22 cellular contexts compared by ENCODE assay signal in the genomic region with DNA sequence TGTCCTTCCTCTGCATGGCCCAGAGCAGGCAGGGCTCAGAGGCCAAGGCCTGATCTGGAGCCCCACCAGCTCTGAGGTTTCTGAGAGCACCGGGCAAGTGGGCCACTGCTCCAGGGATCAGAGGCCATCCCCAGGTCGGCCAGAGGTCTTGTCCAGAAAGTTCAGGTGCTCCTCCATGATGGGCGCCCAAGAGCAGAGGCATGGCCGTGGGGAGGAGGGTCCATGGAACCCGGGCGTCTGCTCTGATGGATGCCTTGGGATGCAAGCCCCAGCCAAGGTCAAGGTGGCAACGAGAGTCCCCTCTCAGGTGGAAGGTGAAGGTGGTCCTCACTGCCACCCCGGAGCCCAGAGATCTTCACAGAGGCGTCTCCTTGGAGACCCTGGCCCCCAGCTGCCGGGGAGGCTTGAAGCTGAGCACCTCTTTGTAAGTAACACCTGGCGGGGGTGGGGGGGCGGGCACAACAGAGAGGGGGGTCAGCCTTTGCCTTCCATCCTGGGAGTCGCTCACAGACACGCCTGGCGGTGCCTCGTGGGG. TPM values are rescaled to one million over a fixed set of nuclear protein-coding genes. Genes with fewer than 3 reads are reported as not detected.
DNase-seq lines count a peak whose midpoint lies in the region; ATAC-seq, FAIRE-seq and TF ChIP-seq lines count a peak whose summit lies in the region.
"Had no signal": no experiment of that assay in that cellular context is flagged by ENCODE, and none has a peak within 500 bp of the region (broad histone marks: within the 10 kb centered on the region; RNA-seq: fewer than 3 reads in every experiment).

No MANE protein-coding gene starts in this region.

- in situ Hi-C loops in HepG2 (cut with HindIII; ENCODE audit: extremely low pct_ligation_motif_present, low pct_unique_long_range_greater_than_20kb), result no loop called here

- intact Hi-C loops in HepG2 (cut with micrococcal nuclease; ENCODE audit: unreplicated experiment), result no loop called here

- no peak overlapping the region for H3K4me3 ChIP-seq in GM06990 (replicated peaks; ENCODE audit: low read depth, low read length)
- H3K4me3 ChIP-seq in neuronal stem cell (ENCODE audit: low read length in 2 of 2), result no peak overlapping the region
- H3K4me3 ChIP-seq in HepG2 (replicated peaks in 1 of 3; ENCODE audit: insufficient read depth in 1 of 3, low read depth in 2 of 3, low read length in 3 of 3), result no peak overlapping the region
- H3K4me3 ChIP-seq: A549, BLaER1, GM23338, K562 had no signal

- peaks cover 5% of the 10 kb centered on the region for H3K36me3 Mint-ChIP-seq in activated T-cell treated with anti-CD3 and anti-CD28 coated beads, Interleukin-2, amount 50 U/mL, for 24 hours (ENCODE audit: low read depth)
- H3K36me3 Mint-ChIP-seq: CD14-positive monocyte had no signal

- no CpG with 5 or more reads among the region's 16 CpGs for WGBS in neuronal stem cell (ENCODE audit: extremely low coverage in 2 of 2, insufficient read length in 2 of 2, insufficient replicate concordance in 1 of 2), 2 donors
- WGBS in HepG2 (ENCODE audit: low lambda C conversion rate), result 96% methylated on average over 4 of the region's 16 CpGs

- DNase-seq in 8988T, result peak; percentile 14
- DNase-seq in GM06990 (ENCODE audit: extremely low read depth, insufficient read length), result peak; percentile 1
- DNase-seq in RWPE1 (ENCODE audit: low spot score), result no peak
- DNase-seq in neuronal stem cell (ENCODE audit: low spot score), result no peak
- no peak for DNase-seq in activated T-cell treated with anti-CD3 and anti-CD28 coated beads, Interleukin-2, amount 50 U/mL, for 24 hours
- no peak for DNase-seq in HepG2 (ENCODE audit: low spot score)
- DNase-seq: AML-193, COR-L47, DMS 273 treated with DMSO at 0.1 percent for 48 hours, DND-41, EL, IMR-90 had no signal

- TF ChIP-seq EP300 in HepG2 (IDR thresholded peaks at IDR 0.05; ENCODE audit: low read depth in 2 of 2, low read length in 2 of 2) (no peak), HepG2 (CRISPR knock-in tag; IDR thresholded peaks at IDR 0.05; ENCODE audit: borderline replicate concordance) (no peak)

- H3K36me3 ChIP-seq in GM06990 (ENCODE audit: control insufficient read depth, insufficient read depth, low read length) (peaks cover 4% of the 10 kb centered on the region), neuronal stem cell (replicated peaks in 1 of 2; ENCODE audit: control insufficient read depth in 2 of 2, insufficient read depth in 2 of 2, low read length in 2 of 2) (peaks cover 16 to 54% of the 10 kb centered on the region in 2 donors), HepG2 (replicated peaks in 1 of 2; ENCODE audit: control insufficient read depth in 1 of 2, insufficient read depth in 2 of 2, low read length in 2 of 2) (peaks cover 3% of the 10 kb centered on the region in 2 experiments; a peak in 2 of 5 replicates)

- no peak overlapping the region for H3K27ac Mint-ChIP-seq in activated T-cell treated with anti-CD3 and anti-CD28 coated beads, Interleukin-2, amount 50 U/mL, for 24 hours
- H3K27ac Mint-ChIP-seq: CD8-positive, alpha-beta T cell; GM23338 had no signal

- H4K8ac ChIP-seq in neuronal stem cell (ENCODE audit: low read depth, low read length), result no peak overlapping the region

- H3K14ac ChIP-seq in neuronal stem cell (ENCODE audit: low read length), result no peak overlapping the region

- H2AFZ ChIP-seq in neuronal stem cell (ENCODE audit: low read length) (no peak overlapping the region), HepG2 (ENCODE audit: low read length) (no peak overlapping the region)
- H2AFZ ChIP-seq: GM23338 had no signal

- no peak for FAIRE-seq in HepG2 (lab: Jason Lieb, UNC)
- FAIRE-seq: A549, H54, K562 had no signal

- H3K79me1 ChIP-seq in neuronal stem cell (ENCODE audit: low read depth, low read length), result peaks cover 23% of the 10 kb centered on the region

- H3K9me3 Mint-ChIP-seq in activated T-cell treated with anti-CD3 and anti-CD28 coated beads, Interleukin-2, amount 50 U/mL, for 24 hours, result no peaks in the 10 kb centered on the region
- H3K9me3 Mint-ChIP-seq: CD14-positive monocyte; CD8-positive, alpha-beta T cell; GM23338 had no signal

- no peak overlapping the region for H2BK120ac ChIP-seq in neuronal stem cell (ENCODE audit: low read depth, low read length)

- CTCF ChIA-PET in RWPE1 (lab: Yijun Ruan, JAX), result interaction anchor here (0.6 to 0.9 kb wide), 2 partner anchors 22 to 266 kb away, joined by 3 to 4 read pairs; no protein-coding TSS in a partner anchor
- CTCF ChIA-PET in HepG2 (lab: Yijun Ruan, JAX; ENCODE audit: low intra/inter-chr PET ratio, low total read pairs), result interaction anchor here (2.0 kb wide), 1 partner anchor 89 kb away, joined by 11 read pairs; a partner anchor contains a TSS

- TF ChIP-seq RAD21 in HepG2 (CRISPR knock-in tag; IDR thresholded peaks at IDR 0.05), result no peak

- no peak overlapping the region for H3K23ac ChIP-seq in neuronal stem cell (ENCODE audit: low read depth, low read length, poor library complexity)

- no peak overlapping the region for H2BK15ac ChIP-seq in neuronal stem cell (ENCODE audit: low read length)

- ATAC-seq in HepG2, result no peak
- ATAC-seq in HG03378 (IDR thresholded peaks at IDR 0.05; ENCODE audit: unreplicated experiment), result no peak
- no peak for ATAC-seq in GM21576 (IDR thresholded peaks at IDR 0.05; ENCODE audit: unreplicated experiment)
- ATAC-seq: K562 had no signal

- H3K27me3 ChIP-seq in GM06990 (replicated peaks; ENCODE audit: control insufficient read depth, insufficient read depth, low read length) (no peaks in the 10 kb centered on the region), neuronal stem cell (ENCODE audit: control insufficient read depth in 3 of 3, insufficient read depth in 3 of 3, low read depth in 1 of 3, low read length in 3 of 3) (no peaks in the 10 kb centered on the region), HepG2 (ENCODE audit: control insufficient read depth in 1 of 2, insufficient read depth in 2 of 2, low read length in 2 of 2) (no peaks in the 10 kb centered on the region)
- H3K27me3 ChIP-seq: BLaER1 had no signal

- BruUV-seq in HepG2 (replicated peaks; lab: Mats Ljungman, UMichigan), result no TSS peak

- H2AK5ac ChIP-seq in neuronal stem cell (ENCODE audit: low read depth, low read length), result peak overlapping the region; percentile 47

- H2BK5ac ChIP-seq in neuronal stem cell (ENCODE audit: low read length), result no peak overlapping the region

- TF ChIP-seq POLR2A in HepG2 (IDR thresholded peaks at IDR 0.05; ENCODE audit: insufficient read depth in 1 of 2, low read depth in 2 of 2, low read length in 2 of 2), result no peak

- H3K4me2 ChIP-seq in neuronal stem cell (ENCODE audit: insufficient read depth, low read length, poor library complexity, severe bottlenecking) (no peak overlapping the region), HepG2 (ENCODE audit: low read depth, low read length) (no peak overlapping the region)
- H3K4me2 ChIP-seq: A549, GM23338 had no signal

- H3K27ac ChIP-seq in RWPE1, result peak overlapping the region; percentile 89
- no peak overlapping the region for H3K27ac ChIP-seq in neuronal stem cell (replicated peaks; ENCODE audit: low read length)
- no peak overlapping the region for H3K27ac ChIP-seq in HepG2 (ENCODE audit: extremely low read length, insufficient read depth, low read length)
- H3K27ac ChIP-seq: A549, BLaER1, HL-60 had no signal

- no peak overlapping the region for H3K18ac ChIP-seq in neuronal stem cell (ENCODE audit: low read length)

- no peak overlapping the region for H2BK12ac ChIP-seq in neuronal stem cell (ENCODE audit: low read length)

- TF ChIP-seq CTCF in GM06990 (IDR thresholded peaks at IDR 0.05; ENCODE audit: insufficient read depth, low read length, poor library complexity, severe bottlenecking) (no peak), RWPE1 (conservative IDR thresholded peaks at IDR 0.05; ENCODE audit: low read depth) (no peak), HepG2 (CRISPR knock-in tag; IDR thresholded peaks at IDR 0.05) (no peak)

- no peak overlapping the region for H3K9ac ChIP-seq in neuronal stem cell (ENCODE audit: low read depth, low read length, poor library complexity)
- H3K9ac ChIP-seq in HepG2 (ENCODE audit: insufficient read depth, low read depth, low read length), result no peak overlapping the region
- H3K9ac ChIP-seq: BLaER1 had no signal

- H3K9me3 ChIP-seq in neuronal stem cell (replicated peaks in 1 of 2; ENCODE audit: control insufficient read depth in 2 of 2, insufficient read depth in 1 of 2, low read depth in 1 of 2, low read length in 2 of 2) (no peaks in the 10 kb centered on the region), HepG2 (ENCODE audit: low read length) (no peaks in the 10 kb centered on the region)
- H3K9me3 ChIP-seq: A549, BLaER1 had no signal

- peaks cover 3% of the 10 kb centered on the region for H3K79me2 ChIP-seq in HepG2 (ENCODE audit: insufficient read depth, low read length)

- POLR2A ChIA-PET in RWPE1 (lab: Yijun Ruan, JAX; ENCODE audit: low non-redundant PET), result interaction anchor here (0.5 kb wide), 1 partner anchor 93 kb away, joined by 5 read pairs; no protein-coding TSS in a partner anchor
- POLR2A ChIA-PET in HepG2 (lab: Yijun Ruan, JAX), result interaction anchor here (0.6 to 1.5 kb wide), 7 partner anchors 8 to 178 kb away, joined by 3 to 5 read pairs (median 3); a partner anchor contains a TSS

- H3K27me3 Mint-ChIP-seq in activated T-cell treated with anti-CD3 and anti-CD28 coated beads, Interleukin-2, amount 50 U/mL, for 24 hours, result peaks cover 1% of the 10 kb centered on the region

- H4K91ac ChIP-seq in neuronal stem cell (ENCODE audit: low read depth, low read length, poor library complexity), result no peak overlapping the region

- H3K4me1 ChIP-seq in neuronal stem cell (ENCODE audit: control insufficient read depth in 2 of 2, insufficient read depth in 1 of 2, low read depth in 1 of 2, low read length in 2 of 2) (peaks cover 7 to 16% of the 10 kb centered on the region in 2 donors), HepG2 (ENCODE audit: insufficient read depth, low read length) (peaks cover 38% of the 10 kb centered on the region)

- no peak overlapping the region for H3K4ac ChIP-seq in neuronal stem cell (ENCODE audit: low read length)

- no peak overlapping the region for H3K4me3 Mint-ChIP-seq in activated T-cell treated with anti-CD3 and anti-CD28 coated beads, Interleukin-2, amount 50 U/mL, for 24 hours
- H3K4me3 Mint-ChIP-seq: CD14-positive monocyte; CD8-positive, alpha-beta T cell; GM23338 had no signal

- H4K20me1 ChIP-seq in HepG2 (ENCODE audit: insufficient read depth, low read length), result no peaks in the 10 kb centered on the region

- H3K4me1 Mint-ChIP-seq in activated T-cell treated with anti-CD3 and anti-CD28 coated beads, Interleukin-2, amount 50 U/mL, for 24 hours (ENCODE audit: low read depth), result peaks cover 10% of the 10 kb centered on the region

RNA-seq across cellular contexts. Expression of a gene that starts 2.0 kb away (rescaled TPM):
- 20.1 TPM for polyA plus RNA-seq in neuronal stem cell (2013, experiment 1 of 2)
- polyA plus RNA-seq in neuronal stem cell (2013, experiment 2 of 2), result 18.8 TPM
- 4.0 and 13.9 TPM in 2 replicates for total RNA-seq in HepG2 (2016; rRNA removed; fragmentation: Illumina TruSeq; extraction: Trizol)
- 7.1 and 8.7 TPM in 2 replicates for total RNA-seq in HepG2 (2016; cell fraction: cytosol; rRNA removed; fragmentation: Illumina TruSeq; extraction: Trizol; ENCODE audit: low read depth)
- total RNA-seq in HepG2 (2016; cell fraction: insoluble cytoplasmic fraction; rRNA removed; fragmentation: Illumina TruSeq; extraction: Trizol), result 4.1 and 13.9 TPM in 2 replicates
- 4.4 and 4.6 TPM in 2 replicates for total RNA-seq in HepG2 (2016; cell fraction: membrane; rRNA removed; fragmentation: Illumina TruSeq; extraction: Trizol)
- 23.1 and 23.7 TPM in 2 replicates for total RNA-seq in HepG2 (2016; cell fraction: nucleus; rRNA removed; fragmentation: Illumina TruSeq; extraction: Trizol)
- polyA plus RNA-seq in HepG2 (2011; rRNA removed), result 14.9 and 19.7 TPM in 2 replicates
- 1.8 and 3.9 TPM in 2 replicates for polyA plus RNA-seq in HepG2 (2011; cell fraction: cytosol; rRNA removed)
- 257 and 366 TPM in 2 replicates for polyA plus RNA-seq in HepG2 (2011; cell fraction: nucleus; rRNA removed)
- 15.0 and 23.8 TPM in 2 replicates for polyA plus RNA-seq in HepG2 (2012)
- 0.86 TPM in 2 replicates for polyA plus RNA-seq in HepG2 (2016; cell fraction: cytosol; fragmentation: Illumina TruSeq; extraction: Trizol; ENCODE audit: low read depth)
- 3.2 and 5.7 TPM in 2 replicates for polyA plus RNA-seq in HepG2 (2016; cell fraction: insoluble cytoplasmic fraction; fragmentation: Illumina TruSeq; extraction: Trizol; ENCODE audit: low read depth)
- polyA plus RNA-seq in HepG2 (2016; cell fraction: membrane; fragmentation: Illumina TruSeq; extraction: Trizol; ENCODE audit: low read depth), result 2.1 TPM in 2 replicates
- 72.4 and 82.8 TPM in 2 replicates for polyA plus RNA-seq in HepG2 (2016; cell fraction: nucleus; fragmentation: Illumina TruSeq; extraction: Trizol; ENCODE audit: insufficient read depth, low read depth)
- polyA minus RNA-seq in HepG2 (2011; rRNA and poly(A)+ RNA removed; ENCODE audit: low replicate concordance), result 7.7 and 20.9 TPM in 2 replicates
- 3.9 and 4.2 TPM in 2 replicates for polyA minus RNA-seq in HepG2 (2011; cell fraction: cytosol; rRNA and poly(A)+ RNA removed)
- polyA minus RNA-seq in HepG2 (2011; cell fraction: nucleus; rRNA and poly(A)+ RNA removed), result 34.9 and 37.9 TPM in 2 replicates

RNA-seq across cellular contexts. Expression of a gene that starts 8.3 kb away (rescaled TPM):
- 12.1 TPM for polyA plus RNA-seq in neuronal stem cell (2013, experiment 1 of 2)
- 12.1 TPM for polyA plus RNA-seq in neuronal stem cell (2013, experiment 2 of 2)
- 5.8 and 15.7 TPM in 2 replicates for total RNA-seq in HepG2 (2016; rRNA removed; fragmentation: Illumina TruSeq; extraction: Trizol)
- 3.8 and 4.4 TPM in 2 replicates for total RNA-seq in HepG2 (2016; cell fraction: cytosol; rRNA removed; fragmentation: Illumina TruSeq; extraction: Trizol; ENCODE audit: low read depth)
- total RNA-seq in HepG2 (2016; cell fraction: insoluble cytoplasmic fraction; rRNA removed; fragmentation: Illumina TruSeq; extraction: Trizol), result 4.6 and 17.4 TPM in 2 replicates
- 4.6 and 5.1 TPM in 2 replicates for total RNA-seq in HepG2 (2016; cell fraction: membrane; rRNA removed; fragmentation: Illumina TruSeq; extraction: Trizol)
- total RNA-seq in HepG2 (2016; cell fraction: nucleus; rRNA removed; fragmentation: Illumina TruSeq; extraction: Trizol), result 23.1 and 29.5 TPM in 2 replicates
- polyA plus RNA-seq in HepG2 (2011; rRNA removed), result 14.6 and 23.7 TPM in 2 replicates
- polyA plus RNA-seq in HepG2 (2011; cell fraction: cytosol; rRNA removed), result 2.6 and 4.8 TPM in 2 replicates
- 276 and 340 TPM in 2 replicates for polyA plus RNA-seq in HepG2 (2011; cell fraction: nucleus; rRNA removed)
- 13.4 and 15.8 TPM in 2 replicates for polyA plus RNA-seq in HepG2 (2012)
- 0.95 and 1.2 TPM in 2 replicates for polyA plus RNA-seq in HepG2 (2016; cell fraction: cytosol; fragmentation: Illumina TruSeq; extraction: Trizol; ENCODE audit: low read depth)
- polyA plus RNA-seq in HepG2 (2016; cell fraction: insoluble cytoplasmic fraction; fragmentation: Illumina TruSeq; extraction: Trizol; ENCODE audit: low read depth), result 3.6 and 4.4 TPM in 2 replicates
- 0.86 and 2.1 TPM in 2 replicates for polyA plus RNA-seq in HepG2 (2016; cell fraction: membrane; fragmentation: Illumina TruSeq; extraction: Trizol; ENCODE audit: low read depth)
- polyA plus RNA-seq in HepG2 (2016; cell fraction: nucleus; fragmentation: Illumina TruSeq; extraction: Trizol; ENCODE audit: insufficient read depth, low read depth), result 62.8 and 72.9 TPM in 2 replicates
- 11.6 and 16.8 TPM in 2 replicates for polyA minus RNA-seq in HepG2 (2011; rRNA and poly(A)+ RNA removed; ENCODE audit: low replicate concordance)
- polyA minus RNA-seq in HepG2 (2011; cell fraction: cytosol; rRNA and poly(A)+ RNA removed), result 2.7 and 4.0 TPM in 2 replicates
- 32.9 and 40.9 TPM in 2 replicates for polyA minus RNA-seq in HepG2 (2011; cell fraction: nucleus; rRNA and poly(A)+ RNA removed)

RNA-seq across cellular contexts. Expression of a gene that starts 8.4 kb away (rescaled TPM):
- 28.8 TPM for polyA plus RNA-seq in neuronal stem cell (2013, experiment 1 of 2)
- 28.1 TPM for polyA plus RNA-seq in neuronal stem cell (2013, experiment 2 of 2)
- total RNA-seq in HepG2 (2016; rRNA removed; fragmentation: Illumina TruSeq; extraction: Trizol), result 15.0 and 23.3 TPM in 2 replicates
- total RNA-seq in HepG2 (2016; cell fraction: cytosol; rRNA removed; fragmentation: Illumina TruSeq; extraction: Trizol; ENCODE audit: low read depth), result 25.0 and 26.8 TPM in 2 replicates
- 15.4 and 25.6 TPM in 2 replicates for total RNA-seq in HepG2 (2016; cell fraction: insoluble cytoplasmic fraction; rRNA removed; fragmentation: Illumina TruSeq; extraction: Trizol)
- 43.0 and 45.2 TPM in 2 replicates for total RNA-seq in HepG2 (2016; cell fraction: membrane; rRNA removed; fragmentation: Illumina TruSeq; extraction: Trizol)
- 20.3 and 23.6 TPM in 2 replicates for total RNA-seq in HepG2 (2016; cell fraction: nucleus; rRNA removed; fragmentation: Illumina TruSeq; extraction: Trizol)
- 22.2 and 22.8 TPM in 2 replicates for polyA plus RNA-seq in HepG2 (2011; rRNA removed)
- 12.9 and 20.7 TPM in 2 replicates for polyA plus RNA-seq in HepG2 (2011; cell fraction: cytosol; rRNA removed)
- 115 and 151 TPM in 2 replicates for polyA plus RNA-seq in HepG2 (2011; cell fraction: nucleus; rRNA removed)
- polyA plus RNA-seq in HepG2 (2012), result 6.9 and 10.9 TPM in 2 replicates
- 27.8 and 28.1 TPM in 2 replicates for polyA plus RNA-seq in HepG2 (2016; cell fraction: cytosol; fragmentation: Illumina TruSeq; extraction: Trizol; ENCODE audit: low read depth)
- 14.6 and 16.4 TPM in 2 replicates for polyA plus RNA-seq in HepG2 (2016; cell fraction: insoluble cytoplasmic fraction; fragmentation: Illumina TruSeq; extraction: Trizol; ENCODE audit: low read depth)
- polyA plus RNA-seq in HepG2 (2016; cell fraction: membrane; fragmentation: Illumina TruSeq; extraction: Trizol; ENCODE audit: low read depth), result 37.0 and 38.8 TPM in 2 replicates
- 56.9 and 60.1 TPM in 2 replicates for polyA plus RNA-seq in HepG2 (2016; cell fraction: nucleus; fragmentation: Illumina TruSeq; extraction: Trizol; ENCODE audit: insufficient read depth, low read depth)
- 16.5 and 18.7 TPM in 2 replicates for polyA minus RNA-seq in HepG2 (2011; rRNA and poly(A)+ RNA removed; ENCODE audit: low replicate concordance)
- 5.1 and 9.2 TPM in 2 replicates for polyA minus RNA-seq in HepG2 (2011; cell fraction: cytosol; rRNA and poly(A)+ RNA removed)
- polyA minus RNA-seq in HepG2 (2011; cell fraction: nucleus; rRNA and poly(A)+ RNA removed), result 25.6 and 25.8 TPM in 2 replicates

RNA-seq across cellular contexts. Expression of a gene that starts 17.1 kb away (rescaled TPM):
- polyA plus RNA-seq in neuronal stem cell (2013, experiment 1 of 2), result 4.0 TPM
- 3.6 TPM for polyA plus RNA-seq in neuronal stem cell (2013, experiment 2 of 2)
- 0.15 TPM in 1 of 2 replicates, not detected in the other for total RNA-seq in HepG2 (2016; rRNA removed; fragmentation: Illumina TruSeq; extraction: Trizol)
- total RNA-seq in HepG2 (2016; cell fraction: cytosol; rRNA removed; fragmentation: Illumina TruSeq; extraction: Trizol; ENCODE audit: low read depth), result not detected in 2 replicates
- total RNA-seq in HepG2 (2016; cell fraction: insoluble cytoplasmic fraction; rRNA removed; fragmentation: Illumina TruSeq; extraction: Trizol), result 0.12 and 0.15 TPM in 2 replicates
- 0.10 and 0.19 TPM in 2 replicates for total RNA-seq in HepG2 (2016; cell fraction: membrane; rRNA removed; fragmentation: Illumina TruSeq; extraction: Trizol)
- 0.28 TPM in 1 of 2 replicates, not detected in the other for total RNA-seq in HepG2 (2016; cell fraction: nucleus; rRNA removed; fragmentation: Illumina TruSeq; extraction: Trizol)
- 0.17 and 0.46 TPM in 2 replicates for polyA plus RNA-seq in HepG2 (2011; rRNA removed)
- 0.13 and 0.19 TPM in 2 replicates for polyA plus RNA-seq in HepG2 (2011; cell fraction: cytosol; rRNA removed)
- polyA plus RNA-seq in HepG2 (2011; cell fraction: nucleus; rRNA removed), result 1.9 TPM in 2 replicates
- 0.21 TPM in 1 of 2 replicates, not detected in the other for polyA plus RNA-seq in HepG2 (2012)
- 0.05 and 0.07 TPM in 2 replicates for polyA plus RNA-seq in HepG2 (2016; cell fraction: cytosol; fragmentation: Illumina TruSeq; extraction: Trizol; ENCODE audit: low read depth)
- polyA plus RNA-seq in HepG2 (2016; cell fraction: insoluble cytoplasmic fraction; fragmentation: Illumina TruSeq; extraction: Trizol; ENCODE audit: low read depth), result 0.19 and 0.24 TPM in 2 replicates
- 0.13 TPM in 1 of 2 replicates, not detected in the other for polyA plus RNA-seq in HepG2 (2016; cell fraction: membrane; fragmentation: Illumina TruSeq; extraction: Trizol; ENCODE audit: low read depth)
- 0.25 and 0.37 TPM in 2 replicates for polyA plus RNA-seq in HepG2 (2016; cell fraction: nucleus; fragmentation: Illumina TruSeq; extraction: Trizol; ENCODE audit: insufficient read depth, low read depth)
- polyA minus RNA-seq in HepG2 (2011; rRNA and poly(A)+ RNA removed; ENCODE audit: low replicate concordance), result 0.58 and 0.94 TPM in 2 replicates
- polyA minus RNA-seq in HepG2 (2011; cell fraction: cytosol; rRNA and poly(A)+ RNA removed), result not detected in 2 replicates
- 0.13 TPM in 1 of 2 replicates, not detected in the other for polyA minus RNA-seq in HepG2 (2011; cell fraction: nucleus; rRNA and poly(A)+ RNA removed)
- polyA plus RNA-seq: CD14-positive monocyte had no signal

RNA-seq across cellular contexts. Expression of a gene that starts 52.3 kb away (rescaled TPM):
- 11.5 TPM for polyA plus RNA-seq in neuronal stem cell (2013, experiment 1 of 2)
- 11.4 TPM for polyA plus RNA-seq in neuronal stem cell (2013, experiment 2 of 2)
- 12.5 and 19.0 TPM in 2 replicates for total RNA-seq in HepG2 (2016; rRNA removed; fragmentation: Illumina TruSeq; extraction: Trizol)
- 2.8 and 3.8 TPM in 2 replicates for total RNA-seq in HepG2 (2016; cell fraction: cytosol; rRNA removed; fragmentation: Illumina TruSeq; extraction: Trizol; ENCODE audit: low read depth)
- total RNA-seq in HepG2 (2016; cell fraction: insoluble cytoplasmic fraction; rRNA removed; fragmentation: Illumina TruSeq; extraction: Trizol), result 9.4 and 19.8 TPM in 2 replicates
- 6.0 and 7.6 TPM in 2 replicates for total RNA-seq in HepG2 (2016; cell fraction: membrane; rRNA removed; fragmentation: Illumina TruSeq; extraction: Trizol)
- 18.8 and 19.9 TPM in 2 replicates for total RNA-seq in HepG2 (2016; cell fraction: nucleus; rRNA removed; fragmentation: Illumina TruSeq; extraction: Trizol)
- 14.4 and 18.7 TPM in 2 replicates for polyA plus RNA-seq in HepG2 (2011; rRNA removed)
- polyA plus RNA-seq in HepG2 (2011; cell fraction: cytosol; rRNA removed), result 10.0 and 18.1 TPM in 2 replicates
- polyA plus RNA-seq in HepG2 (2011; cell fraction: nucleus; rRNA removed), result 88.6 and 104 TPM in 2 replicates
- 10.9 and 17.7 TPM in 2 replicates for polyA plus RNA-seq in HepG2 (2012)
- polyA plus RNA-seq in HepG2 (2016; cell fraction: cytosol; fragmentation: Illumina TruSeq; extraction: Trizol; ENCODE audit: low read depth), result 3.5 and 4.0 TPM in 2 replicates
- 9.5 and 12.3 TPM in 2 replicates for polyA plus RNA-seq in HepG2 (2016; cell fraction: insoluble cytoplasmic fraction; fragmentation: Illumina TruSeq; extraction: Trizol; ENCODE audit: low read depth)
- 4.9 and 5.3 TPM in 2 replicates for polyA plus RNA-seq in HepG2 (2016; cell fraction: membrane; fragmentation: Illumina TruSeq; extraction: Trizol; ENCODE audit: low read depth)
- 54.2 and 57.7 TPM in 2 replicates for polyA plus RNA-seq in HepG2 (2016; cell fraction: nucleus; fragmentation: Illumina TruSeq; extraction: Trizol; ENCODE audit: insufficient read depth, low read depth)
- polyA minus RNA-seq in HepG2 (2011; rRNA and poly(A)+ RNA removed; ENCODE audit: low replicate concordance), result 9.7 and 16.7 TPM in 2 replicates
- polyA minus RNA-seq in HepG2 (2011; cell fraction: cytosol; rRNA and poly(A)+ RNA removed), result 6.4 and 6.9 TPM in 2 replicates
- polyA minus RNA-seq in HepG2 (2011; cell fraction: nucleus; rRNA and poly(A)+ RNA removed), result 7.5 and 7.7 TPM in 2 replicates

Comparison
In these comparisons a context has a peak if more than half of its experiments do, and no peak if none do; other contexts are left out.
1. DNase-seq: peak in 8988T (single experiment) and GM06990 (single experiment); none in RWPE1 (single experiment), neuronal stem cell (single experiment), activated T-cell treated with anti-CD3 and anti-CD28 coated beads, Interleukin-2, amount 50 U/mL, for 24 hours (single experiment) and HepG2 (single experiment).